17 cellular contexts compared by ENCODE assay signal in genomic region chr6:149847943-149848267, GRCh38. TPM values are rescaled to one million over a fixed set of nuclear protein-coding genes. Genes with fewer than 3 reads are reported as not detected.
DNase-seq lines count a peak whose midpoint lies in the region; ATAC-seq and TF ChIP-seq lines count a peak whose summit lies in the region.
"Had no signal": no experiment of that assay in that cellular context is flagged by ENCODE, and none has a peak within 500 bp of the region (broad histone marks: within the 10 kb centered on the region; RNA-seq: fewer than 3 reads in every experiment).

No MANE protein-coding gene starts in this region.

- H3K27me3 Mint-ChIP-seq in activated CD4-positive, alpha-beta T cell treated with anti-CD3 and anti-CD28 coated beads, Interleukin-2, amount 10 ng/mL, durations not matched to agents 7 days and 5 days, result peaks cover 6% of the 10 kb centered on the region

- DNase-seq in COLO668 (lab: John Stamatoyannopoulos, UW; ENCODE audit: unreplicated experiment), result peak; percentile 10
- no peak for DNase-seq in PC-3
- DNase-seq in choroid plexus epithelial cell (ENCODE audit: low read depth), result peak; percentile 74
- DNase-seq in activated effector memory CD4-positive, alpha-beta T cell treated with Interleukin-2 at 50 U/mL for 16 hours, result no peak
- no peak for DNase-seq in NCI-H1930 (lab: John Stamatoyannopoulos, UW)
- no peak for DNase-seq in activated CD4-positive, alpha-beta T cell treated with anti-CD3 and anti-CD28 coated beads, Interleukin-2, amount 10 ng/mL, durations not matched to agents 7 days and 5 days

- no peak overlapping the region for H3K4me3 Mint-ChIP-seq in activated CD4-positive, alpha-beta T cell treated with anti-CD3 and anti-CD28 coated beads, Interleukin-2, amount 10 ng/mL, durations not matched to agents 7 days and 5 days
- H3K4me3 Mint-ChIP-seq: activated CD4-positive, alpha-beta memory T cell treated with anti-CD3 and anti-CD28 coated beads, Interleukin-2, amount 10 ng/mL, durations not matched to agents 7 days and 5 days; activated T-cell treated with anti-CD3 and anti-CD28 coated beads, Interleukin-2, amount 50 U/mL, for 4 hours; B cell had no signal

- H3K4me3 ChIP-seq in PC-3 (ENCODE audit: low read length) (no peak overlapping the region), choroid plexus epithelial cell (ENCODE audit: low read depth, low read length) (no peak overlapping the region), parathyroid adenoma (ENCODE audit: low read depth, low read length) (no peak overlapping the region)
- H3K4me3 ChIP-seq: Peyer's patch, skin epidermis had no signal

- no TSS peak for BruUV-seq in PC-3 (replicated peaks; lab: Mats Ljungman, UMichigan)

- no peaks in the 10 kb centered on the region for H3K9me2 ChIP-seq in PC-3 (replicated peaks; ENCODE audit: low read length)

- H3K36me3 Mint-ChIP-seq in activated CD4-positive, alpha-beta T cell treated with anti-CD3 and anti-CD28 coated beads, Interleukin-2, amount 10 ng/mL, durations not matched to agents 7 days and 5 days (ENCODE audit: low read depth), result no peaks in the 10 kb centered on the region
- H3K36me3 Mint-ChIP-seq: activated naive CD4-positive, alpha-beta T cell treated with anti-CD3 and anti-CD28 coated beads, Interleukin-2, amount 50 U/mL, for 72 hours had no signal

- H3K79me2 ChIP-seq in PC-3 (ENCODE audit: low read length) (peaks cover 29% of the 10 kb centered on the region), parathyroid adenoma (peaks cover 25% of the 10 kb centered on the region)

- H3K27ac Mint-ChIP-seq in activated CD4-positive, alpha-beta T cell treated with anti-CD3 and anti-CD28 coated beads, Interleukin-2, amount 10 ng/mL, durations not matched to agents 7 days and 5 days, result no peak overlapping the region
- H3K27ac Mint-ChIP-seq: activated CD4-positive, alpha-beta memory T cell treated with anti-CD3 and anti-CD28 coated beads, Interleukin-2, amount 10 ng/mL, durations not matched to agents 7 days and 5 days; activated naive CD4-positive, alpha-beta T cell treated with anti-CD3 and anti-CD28 coated beads, Interleukin-2, amount 50 U/mL, for 72 hours; B cell had no signal

- H2AFZ ChIP-seq in PC-3 (ENCODE audit: low read length), result no peak overlapping the region
- H2AFZ ChIP-seq in parathyroid adenoma, result no peak overlapping the region

- CTCF ChIA-PET in PC-3 (lab: Charles Lee), result no interaction called here
- CTCF ChIA-PET in activated CD4-positive, alpha-beta T cell treated with anti-CD3 and anti-CD28 coated beads, Interleukin-2, amount 10 ng/mL, durations not matched to agents 7 days and 5 days (lab: Charles Lee), result interaction anchor here (1.5 kb wide), 1 partner anchor 15 kb away, joined by 3 read pairs; no protein-coding TSS in a partner anchor

- intact Hi-C loops in PC-3 (cut with micrococcal nuclease), result loop anchor here (1.0 kb wide), 2 partner anchors 7 to 17 kb away; no protein-coding TSS in a partner anchor

- peaks cover 7% of the 10 kb centered on the region for H3F3A ChIP-seq in PC-3 (ENCODE audit: low read length, unreplicated experiment)

- H3K9ac ChIP-seq in PC-3 (ENCODE audit: low read length) (no peak overlapping the region), parathyroid adenoma (no peak overlapping the region)
- H3K9ac ChIP-seq: KMS-11 had no signal

- TF ChIP-seq CTCF in PC-3 (conservative IDR thresholded peaks at IDR 0.05; ENCODE audit: low read depth, low read length) (no peak), choroid plexus epithelial cell (conservative IDR thresholded peaks at IDR 0.05; ENCODE audit: low read depth, low read length) (no peak), parathyroid adenoma (IDR thresholded peaks at IDR 0.05) (no peak)

- H3K27ac ChIP-seq in PC-3 (ENCODE audit: low read length) (peak overlapping the region; percentile 87), parathyroid adenoma (peak overlapping the region; percentile 60)
- H3K27ac ChIP-seq: KMS-11 had no signal

- H3K4me1 Mint-ChIP-seq in activated CD4-positive, alpha-beta T cell treated with anti-CD3 and anti-CD28 coated beads, Interleukin-2, amount 10 ng/mL, durations not matched to agents 7 days and 5 days, result peaks cover 22% of the 10 kb centered on the region

- H3K9me3 Mint-ChIP-seq in activated CD4-positive, alpha-beta T cell treated with anti-CD3 and anti-CD28 coated beads, Interleukin-2, amount 10 ng/mL, durations not matched to agents 7 days and 5 days, result no peaks in the 10 kb centered on the region
- H3K9me3 Mint-ChIP-seq: activated CD4-positive, alpha-beta memory T cell treated with anti-CD3 and anti-CD28 coated beads, Interleukin-2, amount 10 ng/mL, durations not matched to agents 7 days and 5 days; activated naive CD4-positive, alpha-beta T cell treated with anti-CD3 and anti-CD28 coated beads, Interleukin-2, amount 50 U/mL, for 72 hours; activated T-cell treated with anti-CD3 and anti-CD28 coated beads, Interleukin-2, amount 50 U/mL, for 4 hours had no signal

- H3K4me2 ChIP-seq in PC-3 (ENCODE audit: low read length) (peak overlapping the region; percentile 51), parathyroid adenoma (ENCODE audit: low read length) (no peak overlapping the region)
- H3K4me2 ChIP-seq: KMS-11 had no signal

- H4K20me1 ChIP-seq in PC-3 (ENCODE audit: low read length), result no peaks in the 10 kb centered on the region

- POLR2A ChIA-PET in PC-3 (lab: Charles Lee; ENCODE audit: unreplicated experiment), result no interaction called here
- POLR2A ChIA-PET in activated CD4-positive, alpha-beta T cell treated with anti-CD3 and anti-CD28 coated beads, Interleukin-2, amount 10 ng/mL, durations not matched to agents 7 days and 5 days (lab: Charles Lee), result no interaction called here

- H3K4me1 ChIP-seq in PC-3 (ENCODE audit: insufficient read depth, low read length) (peaks cover 64% of the 10 kb centered on the region), parathyroid adenoma (peaks cover 36% of the 10 kb centered on the region)

- H3K27me3 ChIP-seq in PC-3 (ENCODE audit: low read length), result no peaks in the 10 kb centered on the region
- H3K27me3 ChIP-seq in parathyroid adenoma (ENCODE audit: control insufficient read depth, insufficient read depth, low read length), result no peaks in the 10 kb centered on the region
- H3K27me3 ChIP-seq: Peyer's patch had no signal

- H3K36me3 ChIP-seq in PC-3 (ENCODE audit: low read depth, low read length) (no peaks in the 10 kb centered on the region; the same call in 1 of the 2 replicates), parathyroid adenoma (ENCODE audit: control insufficient read depth, insufficient read depth, low read length) (no peaks in the 10 kb centered on the region)
- H3K36me3 ChIP-seq: Peyer's patch had no signal

- H3K9me3 ChIP-seq in PC-3 (ENCODE audit: low read length), result no peaks in the 10 kb centered on the region
- H3K9me3 ChIP-seq in parathyroid adenoma (ENCODE audit: control insufficient read depth, low read length), result no peaks in the 10 kb centered on the region
- H3K9me3 ChIP-seq: Peyer's patch had no signal

- ATAC-seq in PC-3, result peak; percentile 14
- ATAC-seq in HG02588 (IDR thresholded peaks at IDR 0.05; ENCODE audit: unreplicated experiment), result no peak

RNA-seq across cellular contexts. Expression of gene LRP11, which starts 16.3 kb away (rescaled TPM):
- total RNA-seq in PC-3 (2014; rRNA removed), result 32.0 and 39.9 TPM in 2 replicates
- total RNA-seq in activated CD4-positive, alpha-beta T cell treated with anti-CD3 and anti-CD28 coated beads, Interleukin-2, amount 10 ng/mL, durations not matched to agents 7 days and 5 days, result 1 to 10 TPM; 6.5 to 7.4 TPM

RNA-seq across cellular contexts. Expression of gene RAET1E, which starts 50.0 kb away (rescaled TPM):
- 0.40 and 1.7 TPM in 2 replicates for total RNA-seq in PC-3 (2014; rRNA removed)
- total RNA-seq in activated CD4-positive, alpha-beta T cell treated with anti-CD3 and anti-CD28 coated beads, Interleukin-2, amount 10 ng/mL, durations not matched to agents 7 days and 5 days, result not detected
- total RNA-seq: activated CD4-positive, alpha-beta memory T cell treated with anti-CD3 and anti-CD28 coated beads, Interleukin-2, amount 10 ng/mL, durations not matched to agents 7 days and 5 days; activated T-cell treated with anti-CD3 and anti-CD28 coated beads, Interleukin-2, amount 50 U/mL, for 4 hours; B cell; H1; kidney epithelial cell; Peyer's patch had no signal

Comparison
In these comparisons a context has a peak if more than half of its experiments do, and no peak if none do; other contexts are left out.
1. DNase-seq: peak in COLO668 (single experiment) and choroid plexus epithelial cell (single experiment); none in PC-3 (single experiment), activated effector memory CD4-positive, alpha-beta T cell treated with Interleukin-2 at 50 U/mL for 16 hours (single experiment), NCI-H1930 (0 of 2) and activated CD4-positive, alpha-beta T cell treated with anti-CD3 and anti-CD28 coated beads, Interleukin-2, amount 10 ng/mL, durations not matched to agents 7 days and 5 days (single experiment).